ENCODE assay signal across 21 cellular contexts in genomic region chr14:101578489-101578888, GRCh38. TPM values are rescaled to one million over a fixed set of nuclear protein-coding genes. Genes with fewer than 3 reads are reported as not detected.
DNase-seq lines count a peak whose midpoint lies in the region; ATAC-seq, FAIRE-seq and TF ChIP-seq lines count a peak whose summit lies in the region.
"Had no signal": no experiment of that assay in that cellular context is flagged by ENCODE, and none has a peak within 500 bp of the region (broad histone marks: within the 10 kb centered on the region; RNA-seq: fewer than 3 reads in every experiment).

No MANE protein-coding gene starts in this region.

- no peak overlapping the region for H3K4me3 ChIP-seq in HepG2 (replicated peaks in 1 of 3; ENCODE audit: insufficient read depth in 1 of 3, low read depth in 2 of 3, low read length in 3 of 3)
- H3K4me3 ChIP-seq in neuronal stem cell (ENCODE audit: low read length in 2 of 2): no peak overlapping the region
- H3K4me3 ChIP-seq: GM23248, HAP-1 had no signal

- no peak overlapping the region for H3K4ac ChIP-seq in neuronal stem cell (ENCODE audit: low read length)

- POLR2A ChIA-PET in HepG2 (lab: Yijun Ruan, JAX): no interaction called here

- H3K27ac ChIP-seq in HepG2 (ENCODE audit: extremely low read length, insufficient read depth, low read length) (no peak overlapping the region), neuronal stem cell (replicated peaks; ENCODE audit: low read length) (no peak overlapping the region)
- H3K27ac ChIP-seq: GM23248 had no signal

- CTCF ChIA-PET in HepG2 (lab: Yijun Ruan, JAX; ENCODE audit: low intra/inter-chr PET ratio, low total read pairs): no interaction called here

- H3K18ac ChIP-seq in neuronal stem cell (ENCODE audit: low read length): no peak overlapping the region

- peaks cover 2% of the 10 kb centered on the region for H3K36me3 Mint-ChIP-seq in chondrocyte (ENCODE audit: low read depth)
- H3K36me3 Mint-ChIP-seq: CD4-positive, CD25-positive, alpha-beta regulatory T cell; CD8-positive, alpha-beta memory T cell had no signal

- peak; percentile 50 for DNase-seq in chondrocyte (ENCODE audit: low spot score)
- no peak for DNase-seq in HepG2 (ENCODE audit: low spot score)
- DNase-seq in neuronal stem cell (ENCODE audit: low spot score): no peak
- no peak for DNase-seq in NCI-H524 (lab: John Stamatoyannopoulos, UW)
- no peak for DNase-seq in DMS53 treated with DMSO at 0.1 percent for 48 hours (lab: John Stamatoyannopoulos, UW; ENCODE audit: unreplicated experiment)
- no peak for DNase-seq in cerebellar nuclear complex (lab: John Stamatoyannopoulos, UW)
- DNase-seq: ACHN; BE2C; C1 segment of cervical spinal cord; CD4-positive, CD25-positive, alpha-beta regulatory T cell; CD8-positive, alpha-beta memory T cell; COR-L47; DMS 273 treated with DMSO at 0.1 percent for 48 hours; DMS53; GM23248 had no signal

- no peak overlapping the region for H2BK15ac ChIP-seq in neuronal stem cell (ENCODE audit: low read length)

- no peaks in the 10 kb centered on the region for H3K4me1 Mint-ChIP-seq in chondrocyte (ENCODE audit: low read depth)
- H3K4me1 Mint-ChIP-seq: CD4-positive, CD25-positive, alpha-beta regulatory T cell; CD8-positive, alpha-beta memory T cell had no signal

- H2AK5ac ChIP-seq in neuronal stem cell (ENCODE audit: low read depth, low read length): peak overlapping the region; percentile 47

- H4K20me1 ChIP-seq in HepG2 (ENCODE audit: insufficient read depth, low read length): no peaks in the 10 kb centered on the region

- 47% methylated on average over 8 of the region's 8 CpGs for WGBS in HepG2 (ENCODE audit: low lambda C conversion rate)
- no CpG with 5 or more reads among the region's 8 CpGs for WGBS in neuronal stem cell (ENCODE audit: extremely low coverage in 2 of 2, insufficient read length in 2 of 2, insufficient replicate concordance in 1 of 2), 2 donors

- BruUV-seq in HepG2 (replicated peaks; lab: Mats Ljungman, UMichigan): no TSS peak

- ATAC-seq in HepG2: no peak

- TF ChIP-seq CTCF in chondrocyte (IDR thresholded peaks at IDR 0.05) (no peak), HepG2 (CRISPR knock-in tag; IDR thresholded peaks at IDR 0.05) (no peak)

- H3K14ac ChIP-seq in neuronal stem cell (ENCODE audit: low read length): no peak overlapping the region

- no peak overlapping the region for H2BK12ac ChIP-seq in neuronal stem cell (ENCODE audit: low read length)

- FAIRE-seq in HepG2 (lab: Jason Lieb, UNC): no peak
- FAIRE-seq: A204.1, G401.6, GM12891, GM19239 had no signal

- H3K27me3 Mint-ChIP-seq in chondrocyte (ENCODE audit: low read depth): peaks cover 37% of the 10 kb centered on the region

- H2BK120ac ChIP-seq in neuronal stem cell (ENCODE audit: low read depth, low read length): no peak overlapping the region

- TF ChIP-seq EP300 in HepG2 (IDR thresholded peaks at IDR 0.05; ENCODE audit: low read depth in 2 of 2, low read length in 2 of 2) (no peak), HepG2 (CRISPR knock-in tag; IDR thresholded peaks at IDR 0.05; ENCODE audit: borderline replicate concordance) (no peak)

- H3K9me3 ChIP-seq in HepG2 (ENCODE audit: low read length): no peaks in the 10 kb centered on the region
- no peaks in the 10 kb centered on the region for H3K9me3 ChIP-seq in neuronal stem cell (replicated peaks in 1 of 2; ENCODE audit: control insufficient read depth in 2 of 2, insufficient read depth in 1 of 2, low read depth in 1 of 2, low read length in 2 of 2)
- H3K9me3 ChIP-seq: BE2C, HAP-1 had no signal

- no peak overlapping the region for H4K91ac ChIP-seq in neuronal stem cell (ENCODE audit: low read depth, low read length, poor library complexity)

- no peaks in the 10 kb centered on the region for H3K4me1 ChIP-seq in HepG2 (ENCODE audit: insufficient read depth, low read length)
- peaks cover 0 to 1% of the 10 kb centered on the region in 2 donors for H3K4me1 ChIP-seq in neuronal stem cell (ENCODE audit: control insufficient read depth in 2 of 2, insufficient read depth in 1 of 2, low read depth in 1 of 2, low read length in 2 of 2)
- H3K4me1 ChIP-seq: BE2C, HAP-1 had no signal

- H3K9me3 Mint-ChIP-seq in chondrocyte (ENCODE audit: low read depth): peaks cover 9% of the 10 kb centered on the region
- H3K9me3 Mint-ChIP-seq: CD4-positive, CD25-positive, alpha-beta regulatory T cell; CD8-positive, alpha-beta memory T cell had no signal

- no peak overlapping the region for H2AFZ ChIP-seq in HepG2 (ENCODE audit: low read length)
- H2AFZ ChIP-seq in neuronal stem cell (ENCODE audit: low read length): no peak overlapping the region
- H2AFZ ChIP-seq: GM23248 had no signal

- no peaks in the 10 kb centered on the region for H3K79me1 ChIP-seq in neuronal stem cell (ENCODE audit: low read depth, low read length)

- H3K4me2 ChIP-seq in HepG2 (ENCODE audit: low read depth, low read length): no peak overlapping the region
- H3K4me2 ChIP-seq in neuronal stem cell (ENCODE audit: insufficient read depth, low read length, poor library complexity, severe bottlenecking): no peak overlapping the region

- H2BK5ac ChIP-seq in neuronal stem cell (ENCODE audit: low read length): no peak overlapping the region

- no peak overlapping the region for H3K4me3 Mint-ChIP-seq in chondrocyte (ENCODE audit: unreplicated experiment)
- H3K4me3 Mint-ChIP-seq: CD4-positive, CD25-positive, alpha-beta regulatory T cell; CD8-positive, alpha-beta memory T cell had no signal

- no peak overlapping the region for H4K8ac ChIP-seq in neuronal stem cell (ENCODE audit: low read depth, low read length)

- H3K27ac Mint-ChIP-seq in chondrocyte (ENCODE audit: unreplicated experiment): no peak overlapping the region
- H3K27ac Mint-ChIP-seq: CD8-positive, alpha-beta memory T cell had no signal

- TF ChIP-seq RAD21 in HepG2 (CRISPR knock-in tag; IDR thresholded peaks at IDR 0.05): no peak

- TF ChIP-seq POLR2A in HepG2 (IDR thresholded peaks at IDR 0.05; ENCODE audit: insufficient read depth in 1 of 2, low read depth in 2 of 2, low read length in 2 of 2): no peak

- H3K9ac ChIP-seq in HepG2 (ENCODE audit: insufficient read depth, low read depth, low read length) (no peak overlapping the region), neuronal stem cell (ENCODE audit: low read depth, low read length, poor library complexity) (no peak overlapping the region)
- H3K9ac ChIP-seq: GM23248 had no signal

- intact Hi-C loops in HepG2 (cut with micrococcal nuclease; ENCODE audit: unreplicated experiment): no loop called here

- no peak overlapping the region for H3K23ac ChIP-seq in neuronal stem cell (ENCODE audit: low read depth, low read length, poor library complexity)

- no peaks in the 10 kb centered on the region for H3K79me2 ChIP-seq in HepG2 (ENCODE audit: insufficient read depth, low read length)

- peaks cover 2 to 31% of the 10 kb centered on the region in 2 experiments; a peak in 4 of 5 replicates for H3K27me3 ChIP-seq in HepG2 (ENCODE audit: control insufficient read depth in 1 of 2, insufficient read depth in 2 of 2, low read length in 2 of 2)
- peaks cover 0 to 3% (median 0%) of the 10 kb centered on the region in 3 experiments for H3K27me3 ChIP-seq in neuronal stem cell (ENCODE audit: control insufficient read depth in 3 of 3, insufficient read depth in 3 of 3, low read depth in 1 of 3, low read length in 3 of 3)
- H3K27me3 ChIP-seq: BE2C had no signal

- H3K36me3 ChIP-seq in HepG2 (replicated peaks in 1 of 2; ENCODE audit: control insufficient read depth in 1 of 2, insufficient read depth in 2 of 2, low read length in 2 of 2) (no peaks in the 10 kb centered on the region), neuronal stem cell (replicated peaks in 1 of 2; ENCODE audit: control insufficient read depth in 2 of 2, insufficient read depth in 2 of 2, low read length in 2 of 2) (no peaks in the 10 kb centered on the region)
- H3K36me3 ChIP-seq: BE2C, HAP-1 had no signal

- in situ Hi-C loops in HepG2 (cut with HindIII; ENCODE audit: extremely low pct_ligation_motif_present, low pct_unique_long_range_greater_than_20kb): no loop called here

TF ChIP-seq in HepG2, 621 proteins besides CTCF, POLR2A, EP300 and RAD21 (continues in another document):
- TF ChIP-seq ZNF629 (CRISPR knock-in tag; conservative IDR thresholded peaks at IDR 0.05) (peak; percentile 33; the same call in 1 of the 2 replicates), ZMYM3 (CRISPR knock-in tag; IDR thresholded peaks at IDR 0.05) (0 out of 2 replicates have a peak, but pooled peaks have one; percentile 13)

RNA-seq across cellular contexts. Expression of gene DIO3, which starts 17.2 kb away (rescaled TPM):
- total RNA-seq in chondrocyte (not detected in 3 replicates), HepG2 (2016; rRNA removed; fragmentation: Illumina TruSeq; extraction: Trizol) (not detected in 2 replicates)
- not detected in 2 replicates for total RNA-seq in HepG2 (2016; cell fraction: cytosol; rRNA removed; fragmentation: Illumina TruSeq; extraction: Trizol; ENCODE audit: low read depth)
- not detected in 2 replicates for total RNA-seq in HepG2 (2016; cell fraction: insoluble cytoplasmic fraction; rRNA removed; fragmentation: Illumina TruSeq; extraction: Trizol)
- total RNA-seq in HepG2 (2016; cell fraction: membrane; rRNA removed; fragmentation: Illumina TruSeq; extraction: Trizol): not detected in 2 replicates
- not detected in 2 replicates for total RNA-seq in HepG2 (2016; cell fraction: nucleus; rRNA removed; fragmentation: Illumina TruSeq; extraction: Trizol)
- not detected in 2 replicates for polyA plus RNA-seq in HepG2 (2011; rRNA removed)
- not detected in 2 replicates for polyA plus RNA-seq in HepG2 (2011; cell fraction: cytosol; rRNA removed)
- not detected in 2 replicates for polyA plus RNA-seq in HepG2 (2011; cell fraction: nucleus; rRNA removed)
- not detected in 2 replicates for polyA plus RNA-seq in HepG2 (2012)
- not detected in 2 replicates for polyA plus RNA-seq in HepG2 (2016; cell fraction: cytosol; fragmentation: Illumina TruSeq; extraction: Trizol; ENCODE audit: low read depth)
- polyA plus RNA-seq in HepG2 (2016; cell fraction: insoluble cytoplasmic fraction; fragmentation: Illumina TruSeq; extraction: Trizol; ENCODE audit: low read depth): not detected in 2 replicates
- polyA plus RNA-seq in HepG2 (2016; cell fraction: membrane; fragmentation: Illumina TruSeq; extraction: Trizol; ENCODE audit: low read depth): not detected in 2 replicates
- not detected in 2 replicates for polyA plus RNA-seq in HepG2 (2016; cell fraction: nucleus; fragmentation: Illumina TruSeq; extraction: Trizol; ENCODE audit: insufficient read depth, low read depth)
- polyA minus RNA-seq in HepG2 (2011; rRNA and poly(A)+ RNA removed; ENCODE audit: low replicate concordance): 0.10 and 7.2 TPM in 2 replicates
- polyA minus RNA-seq in HepG2 (2011; cell fraction: cytosol; rRNA and poly(A)+ RNA removed): not detected in 2 replicates
- not detected in 2 replicates for polyA minus RNA-seq in HepG2 (2011; cell fraction: nucleus; rRNA and poly(A)+ RNA removed)
- 8.3 TPM for polyA plus RNA-seq in neuronal stem cell (2013, experiment 1 of 2)
- 7.9 TPM for polyA plus RNA-seq in neuronal stem cell (2013, experiment 2 of 2)
- total RNA-seq: CD4-positive, CD25-positive, alpha-beta regulatory T cell; CD8-positive, alpha-beta memory T cell; GM23248; H4 had no signal
- polyA plus RNA-seq: CD4-positive, CD25-positive, alpha-beta regulatory T cell; CD8-positive, alpha-beta memory T cell; GM23248 had no signal
